1 cellular context compared by ENCODE assay signal in genomic region chr1:235160965-235161684, GRCh38.
TF ChIP-seq lines count a peak whose summit lies in the region.

Gene RBM34, minus strand, starts transcription at chr1:235161250. Its CDS starts 24 bp downstream, at chr1:235161226.

TF ChIP-seq in HepG2, 621 proteins besides CTCF, POLR2A, EP300 and RAD21 (continued from another document and continues in another):
- TF ChIP-seq, protein P1, sequence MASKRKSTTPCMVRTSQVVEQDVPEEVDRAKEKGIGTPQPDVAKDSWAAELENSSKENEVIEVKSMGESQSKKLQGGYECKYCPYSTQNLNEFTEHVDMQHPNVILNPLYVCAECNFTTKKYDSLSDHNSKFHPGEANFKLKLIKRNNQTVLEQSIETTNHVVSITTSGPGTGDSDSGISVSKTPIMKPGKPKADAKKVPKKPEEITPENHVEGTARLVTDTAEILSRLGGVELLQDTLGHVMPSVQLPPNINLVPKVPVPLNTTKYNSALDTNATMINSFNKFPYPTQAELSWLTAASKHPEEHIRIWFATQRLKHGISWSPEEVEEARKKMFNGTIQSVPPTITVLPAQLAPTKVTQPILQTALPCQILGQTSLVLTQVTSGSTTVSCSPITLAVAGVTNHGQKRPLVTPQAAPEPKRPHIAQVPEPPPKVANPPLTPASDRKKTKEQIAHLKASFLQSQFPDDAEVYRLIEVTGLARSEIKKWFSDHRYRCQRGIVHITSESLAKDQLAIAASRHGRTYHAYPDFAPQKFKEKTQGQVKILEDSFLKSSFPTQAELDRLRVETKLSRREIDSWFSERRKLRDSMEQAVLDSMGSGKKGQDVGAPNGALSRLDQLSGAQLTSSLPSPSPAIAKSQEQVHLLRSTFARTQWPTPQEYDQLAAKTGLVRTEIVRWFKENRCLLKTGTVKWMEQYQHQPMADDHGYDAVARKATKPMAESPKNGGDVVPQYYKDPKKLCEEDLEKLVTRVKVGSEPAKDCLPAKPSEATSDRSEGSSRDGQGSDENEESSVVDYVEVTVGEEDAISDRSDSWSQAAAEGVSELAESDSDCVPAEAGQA (IDR thresholded peaks at IDR 0.05; ENCODE audit: low read depth), result peak; percentile 52; the same call in 1 of the 2 replicates
- TF ChIP-seq, protein P1 (CRISPR knock-in tag; IDR thresholded peaks at IDR 0.05; ENCODE audit: borderline replicate concordance), result peak; percentile 77; the same call in 1 of the 2 replicates
- TF ChIP-seq HNRNPK (IDR thresholded peaks at IDR 0.05; ENCODE audit: low read depth, low read length, poor library complexity, severe bottlenecking) (peak; percentile 24), ZNF879 (CRISPR knock-in tag; IDR thresholded peaks at IDR 0.05) (peak; percentile 92; the same call in 1 of the 2 replicates), ZNF281 (CRISPR knock-in tag; IDR thresholded peaks at IDR 0.05; ENCODE audit: borderline replicate concordance) (no peak), ETV6 (CRISPR knock-in tag; conservative IDR thresholded peaks at IDR 0.05) (peak; percentile 80; the same call in 1 of the 2 replicates), CBFB (CRISPR knock-in tag; IDR thresholded peaks at IDR 0.05) (peak; percentile 16; the same call in 1 of the 2 replicates), ADNP (CRISPR knock-in tag; IDR thresholded peaks at IDR 0.05) (no peak), NFATC3 (CRISPR knock-in tag; IDR thresholded peaks at IDR 0.05) (0 out of 2 replicates have a peak, but pooled peaks have one; percentile 64), ATF5 (CRISPR knock-in tag; IDR thresholded peaks at IDR 0.05; ENCODE audit: low read depth) (peak; percentile 69; the same call in 1 of the 2 replicates), ZNF572 (CRISPR knock-in tag; IDR thresholded peaks at IDR 0.05) (0 out of 2 replicates have a peak, but pooled peaks have one; percentile 81), TOPORS (CRISPR knock-in tag; IDR thresholded peaks at IDR 0.05) (peak; percentile 89), CHD4 (IDR thresholded peaks at IDR 0.05; ENCODE audit: borderline replicate concordance, low read length) (no peak), PBX2 (CRISPR knock-in tag; IDR thresholded peaks at IDR 0.05) (no peak), HHEX (CRISPR knock-in tag; IDR thresholded peaks at IDR 0.05) (no peak), ZNF761 (CRISPR knock-in tag; conservative IDR thresholded peaks at IDR 0.05) (peak; percentile 78; the same call in 1 of the 2 replicates), ZNF234 (CRISPR knock-in tag; conservative IDR thresholded peaks at IDR 0.05) (no peak; the same call in 1 of the 2 replicates), ZSCAN21 (CRISPR knock-in tag; IDR thresholded peaks at IDR 0.05; ENCODE audit: borderline replicate concordance) (peak; percentile 90), AFF4 (CRISPR knock-in tag; IDR thresholded peaks at IDR 0.05) (no peak), RBM22 (optimal IDR thresholded peaks at IDR 0.05; ENCODE audit: low read length) (no peak), SMARCE1 (IDR thresholded peaks at IDR 0.05; ENCODE audit: borderline replicate concordance) (no peak), PTBP1 (IDR thresholded peaks at IDR 0.05; ENCODE audit: low read depth, low read length, poor library complexity, severe bottlenecking) (peak; percentile 59), ZBTB3 (CRISPR knock-in tag; IDR thresholded peaks at IDR 0.05; ENCODE audit: borderline replicate concordance, low read depth) (0 out of 2 replicates have a peak, but pooled peaks have one; percentile 89), ZNF207 (IDR thresholded peaks at IDR 0.05; ENCODE audit: borderline replicate concordance) (no peak), KDM6A (CRISPR knock-in tag; IDR thresholded peaks at IDR 0.05; ENCODE audit: low read depth) (no peak)
- TF ChIP-seq, protein P2, sequence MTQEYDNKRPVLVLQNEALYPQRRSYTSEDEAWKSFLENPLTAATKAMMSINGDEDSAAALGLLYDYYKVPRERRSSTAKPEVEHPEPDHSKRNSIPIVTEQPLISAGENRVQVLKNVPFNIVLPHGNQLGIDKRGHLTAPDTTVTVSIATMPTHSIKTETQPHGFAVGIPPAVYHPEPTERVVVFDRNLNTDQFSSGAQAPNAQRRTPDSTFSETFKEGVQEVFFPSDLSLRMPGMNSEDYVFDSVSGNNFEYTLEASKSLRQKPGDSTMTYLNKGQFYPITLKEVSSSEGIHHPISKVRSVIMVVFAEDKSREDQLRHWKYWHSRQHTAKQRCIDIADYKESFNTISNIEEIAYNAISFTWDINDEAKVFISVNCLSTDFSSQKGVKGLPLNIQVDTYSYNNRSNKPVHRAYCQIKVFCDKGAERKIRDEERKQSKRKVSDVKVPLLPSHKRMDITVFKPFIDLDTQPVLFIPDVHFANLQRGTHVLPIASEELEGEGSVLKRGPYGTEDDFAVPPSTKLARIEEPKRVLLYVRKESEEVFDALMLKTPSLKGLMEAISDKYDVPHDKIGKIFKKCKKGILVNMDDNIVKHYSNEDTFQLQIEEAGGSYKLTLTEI (CRISPR knock-in tag; conservative IDR thresholded peaks at IDR 0.05), result no peak
- TF ChIP-seq, protein P3, sequence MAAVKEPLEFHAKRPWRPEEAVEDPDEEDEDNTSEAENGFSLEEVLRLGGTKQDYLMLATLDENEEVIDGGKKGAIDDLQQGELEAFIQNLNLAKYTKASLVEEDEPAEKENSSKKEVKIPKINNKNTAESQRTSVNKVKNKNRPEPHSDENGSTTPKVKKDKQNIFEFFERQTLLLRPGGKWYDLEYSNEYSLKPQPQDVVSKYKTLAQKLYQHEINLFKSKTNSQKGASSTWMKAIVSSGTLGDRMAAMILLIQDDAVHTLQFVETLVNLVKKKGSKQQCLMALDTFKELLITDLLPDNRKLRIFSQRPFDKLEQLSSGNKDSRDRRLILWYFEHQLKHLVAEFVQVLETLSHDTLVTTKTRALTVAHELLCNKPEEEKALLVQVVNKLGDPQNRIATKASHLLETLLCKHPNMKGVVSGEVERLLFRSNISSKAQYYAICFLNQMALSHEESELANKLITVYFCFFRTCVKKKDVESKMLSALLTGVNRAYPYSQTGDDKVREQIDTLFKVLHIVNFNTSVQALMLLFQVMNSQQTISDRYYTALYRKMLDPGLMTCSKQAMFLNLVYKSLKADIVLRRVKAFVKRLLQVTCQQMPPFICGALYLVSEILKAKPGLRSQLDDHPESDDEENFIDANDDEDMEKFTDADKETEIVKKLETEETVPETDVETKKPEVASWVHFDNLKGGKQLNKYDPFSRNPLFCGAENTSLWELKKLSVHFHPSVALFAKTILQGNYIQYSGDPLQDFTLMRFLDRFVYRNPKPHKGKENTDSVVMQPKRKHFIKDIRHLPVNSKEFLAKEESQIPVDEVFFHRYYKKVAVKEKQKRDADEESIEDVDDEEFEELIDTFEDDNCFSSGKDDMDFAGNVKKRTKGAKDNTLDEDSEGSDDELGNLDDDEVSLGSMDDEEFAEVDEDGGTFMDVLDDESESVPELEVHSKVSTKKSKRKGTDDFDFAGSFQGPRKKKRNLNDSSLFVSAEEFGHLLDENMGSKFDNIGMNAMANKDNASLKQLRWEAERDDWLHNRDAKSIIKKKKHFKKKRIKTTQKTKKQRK (IDR thresholded peaks at IDR 0.05; ENCODE audit: low read length), result no peak
- TF ChIP-seq, protein P4, sequence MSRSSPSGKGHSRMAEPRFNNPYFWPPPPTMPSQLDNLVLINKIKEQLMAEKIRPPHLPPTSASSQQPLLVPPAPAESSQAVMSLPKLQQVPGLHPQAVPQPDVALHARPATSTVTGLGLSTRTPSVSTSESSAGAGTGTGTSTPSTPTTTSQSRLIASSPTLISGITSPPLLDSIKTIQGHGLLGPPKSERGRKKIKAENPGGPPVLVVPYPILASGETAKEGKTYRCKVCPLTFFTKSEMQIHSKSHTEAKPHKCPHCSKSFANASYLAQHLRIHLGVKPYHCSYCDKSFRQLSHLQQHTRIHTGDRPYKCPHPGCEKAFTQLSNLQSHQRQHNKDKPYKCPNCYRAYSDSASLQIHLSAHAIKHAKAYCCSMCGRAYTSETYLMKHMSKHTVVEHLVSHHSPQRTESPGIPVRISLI (CRISPR knock-in tag; IDR thresholded peaks at IDR 0.05; ENCODE audit: borderline replicate concordance), result peak; percentile 37; the same call in 1 of the 2 replicates
- TF ChIP-seq, protein P5, sequence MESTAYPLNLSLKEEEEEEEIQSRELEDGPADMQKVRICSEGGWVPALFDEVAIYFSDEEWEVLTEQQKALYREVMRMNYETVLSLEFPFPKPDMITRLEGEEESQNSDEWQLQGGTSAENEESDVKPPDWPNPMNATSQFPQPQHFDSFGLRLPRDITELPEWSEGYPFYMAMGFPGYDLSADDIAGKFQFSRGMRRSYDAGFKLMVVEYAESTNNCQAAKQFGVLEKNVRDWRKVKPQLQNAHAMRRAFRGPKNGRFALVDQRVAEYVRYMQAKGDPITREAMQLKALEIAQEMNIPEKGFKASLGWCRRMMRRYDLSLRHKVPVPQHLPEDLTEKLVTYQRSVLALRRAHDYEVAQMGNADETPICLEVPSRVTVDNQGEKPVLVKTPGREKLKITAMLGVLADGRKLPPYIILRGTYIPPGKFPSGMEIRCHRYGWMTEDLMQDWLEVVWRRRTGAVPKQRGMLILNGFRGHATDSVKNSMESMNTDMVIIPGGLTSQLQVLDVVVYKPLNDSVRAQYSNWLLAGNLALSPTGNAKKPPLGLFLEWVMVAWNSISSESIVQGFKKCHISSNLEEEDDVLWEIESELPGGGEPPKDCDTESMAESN (CRISPR knock-in tag; conservative IDR thresholded peaks at IDR 0.05), result peak; percentile 87
- TF ChIP-seq, protein P6, sequence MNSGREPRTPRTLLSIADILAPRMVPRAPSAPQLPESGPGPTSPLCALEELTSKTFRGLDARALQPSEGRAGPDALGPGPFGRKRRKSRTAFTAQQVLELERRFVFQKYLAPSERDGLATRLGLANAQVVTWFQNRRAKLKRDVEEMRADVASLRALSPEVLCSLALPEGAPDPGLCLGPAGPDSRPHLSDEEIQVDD (CRISPR knock-in tag; IDR thresholded peaks at IDR 0.05; ENCODE audit: borderline replicate concordance), result no peak
